Comparison of ENCODE assay signal across 27 cellular contexts in genomic region chr11:116701876-116702275, GRCh38.
"Had no signal": no experiment of that assay in that cellular context is flagged by ENCODE, and none has a peak within 500 bp of the region (broad histone marks: within the 10 kb centered on the region; RNA-seq: fewer than 3 reads in every experiment).

No MANE protein-coding gene starts in this region.

- H3K9me3 Mint-ChIP-seq: T-helper 1 cell treated with Interleukin-12 subunit alpha and Interleukin-12 subunit beta and Interleukin-4 antibody, amounts not matched to agents 30 μg/mL and 1 μg/mL, for 36 hours; WTC11 had no signal

- DNase-seq: activated CD4-positive, alpha-beta T cell treated with anti-CD3 and anti-CD28 coated beads for 48 hours; activated CD4-positive, alpha-beta T cell treated with anti-CD3 and anti-CD28 coated beads, Interleukin-2, amount 50 U/mL, for 4 hours; activated CD4-positive, CD25-positive, alpha-beta regulatory T cell treated with anti-CD3 and anti-CD28 coated beads, Interleukin-2, amount 50 U/mL, for 72 hours; activated CD8-positive, alpha-beta T cell treated with anti-CD3 and anti-CD28 coated beads, Interleukin-2, amount 10 ng/mL, durations not matched to agents 7 days and 5 days; activated naive CD4-positive, alpha-beta T cell treated with anti-CD3 and anti-CD28 coated beads, Interleukin-2, amount 50 U/mL, for 16 hours; activated T-cell treated with anti-CD3 and anti-CD28 coated beads, Interleukin-2, amount 50 U/mL, for 1 hour; amniotic stem cell; body of pancreas; KG1; NCI-H1048; NCI-H146; NCI-H187 treated with DMSO at 0.1 percent for 48 hours; NCI-H2081 treated with DMSO at 0.1 percent for 48 hours; NCI-H2171; NCI-H2227 treated with DMSO at 0.1 percent for 48 hours; NCI-H446 treated with DMSO at 0.1 percent for 48 hours; NCI-H526 treated with DMSO at 0.1 percent for 48 hours; NCI-H82; OCI-M1; Right ventricle myocardium superior; SJCRH30 had no signal

- H3K9me3 ChIP-seq: ascending aorta, body of pancreas, Peyer's patch, SJCRH30 had no signal

- H3K4me3 Mint-ChIP-seq: activated CD8-positive, alpha-beta T cell treated with anti-CD3 and anti-CD28 coated beads, Interleukin-2, amount 10 ng/mL, durations not matched to agents 7 days and 5 days; IgD-negative memory B cell; T-helper 1 cell treated with Interleukin-12 subunit alpha and Interleukin-12 subunit beta and Interleukin-4 antibody, amounts not matched to agents 30 μg/mL and 1 μg/mL, for 36 hours; WTC11 had no signal

- H3K27ac ChIP-seq: ascending aorta, body of pancreas, Peyer's patch, RWPE1, SJCRH30 had no signal

- ATAC-seq: activated CD8-positive, alpha-beta T cell treated with anti-CD3 and anti-CD28 coated beads, Interleukin-2, amount 10 ng/mL, durations not matched to agents 7 days and 5 days; body of pancreas; WTC11 had no signal

- H3K27me3 ChIP-seq: ascending aorta, body of pancreas, Peyer's patch, SJCRH30 had no signal

- H3K36me3 Mint-ChIP-seq: IgD-negative memory B cell, WTC11 had no signal

- H3K27ac Mint-ChIP-seq: activated CD8-positive, alpha-beta T cell treated with anti-CD3 and anti-CD28 coated beads, Interleukin-2, amount 10 ng/mL, durations not matched to agents 7 days and 5 days; IgD-negative memory B cell; T-helper 1 cell treated with Interleukin-12 subunit alpha and Interleukin-12 subunit beta and Interleukin-4 antibody, amounts not matched to agents 30 μg/mL and 1 μg/mL, for 36 hours; WTC11 had no signal

- H3K4me1 Mint-ChIP-seq: IgD-negative memory B cell had no signal

- H3K4me3 ChIP-seq: ascending aorta, body of pancreas, Peyer's patch, SJCRH30 had no signal

- H3K4me1 ChIP-seq: ascending aorta, SJCRH30 had no signal

- H3K36me3 ChIP-seq: ascending aorta, Peyer's patch, SJCRH30 had no signal
